In the genomic region with DNA sequence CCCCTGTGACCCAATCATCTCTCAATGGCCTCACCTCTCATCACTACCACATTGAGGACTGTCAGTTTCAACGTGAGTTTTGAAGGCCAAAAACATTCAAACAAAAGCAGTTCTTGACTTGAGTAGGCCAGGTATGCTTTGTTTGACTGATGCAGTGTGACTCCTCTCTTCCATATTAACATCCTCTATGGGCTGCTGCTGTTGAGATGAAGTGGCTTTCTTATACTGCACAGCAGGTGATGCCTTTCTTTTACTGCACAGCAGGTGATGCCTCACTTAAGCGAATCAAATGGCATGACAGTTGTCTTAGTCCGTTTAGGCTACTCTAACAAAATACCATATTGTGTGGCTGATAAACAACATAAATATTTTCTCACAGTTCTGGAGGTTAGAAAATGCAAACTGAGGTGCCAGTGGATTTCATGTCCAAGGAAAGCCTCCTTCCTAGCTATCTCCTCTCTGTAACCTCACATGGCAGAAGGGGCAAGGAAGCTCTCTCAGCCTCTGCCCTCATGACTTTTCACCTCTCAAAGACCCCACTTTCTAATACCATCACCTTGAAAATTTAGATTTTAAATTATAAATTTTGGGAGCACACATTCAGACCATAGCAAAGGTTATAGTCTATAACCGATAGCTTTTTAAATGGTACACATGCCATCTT, we compare ENCODE assay signal across 15 cellular contexts.
DNase-seq lines count a peak whose midpoint lies in the region; ATAC-seq lines count a peak whose summit lies in the region.
"Had no signal": no experiment of that assay in that cellular context is flagged by ENCODE, and none has a peak within 500 bp of the region (broad histone marks: within the 10 kb centered on the region; RNA-seq: fewer than 3 reads in every experiment).

No MANE protein-coding gene starts in this region.

- DNase-seq in DMS53 treated with DMSO at 0.1 percent for 48 hours (lab: John Stamatoyannopoulos, UW; ENCODE audit: unreplicated experiment) (peak; percentile 4), NCI-H748 (lab: John Stamatoyannopoulos, UW; ENCODE audit: unreplicated experiment) (peak; percentile 70), iPS-NIHi11 (ENCODE audit: low spot score) (peak; percentile 26), NCI-H774 (lab: John Stamatoyannopoulos, UW) (no peak)
- DNase-seq: CD8-positive, alpha-beta T cell; DMS 273 treated with DMSO at 0.1 percent for 48 hours; KG1; NCI-H1092; NCI-H2029 treated with DMSO at 0.1 percent for 48 hours; NCI-H345; T1000 had no signal

- H3K36me3 ChIP-seq in HUES64 (ENCODE audit: insufficient read depth, low read length): no peaks in the 10 kb centered on the region

- no peaks in the 10 kb centered on the region for H3K27me3 ChIP-seq in HUES64 (ENCODE audit: insufficient read depth, low read length)

- H3K9me3 ChIP-seq in HUES64 (ENCODE audit: insufficient read depth, low read depth, low read length): no peaks in the 10 kb centered on the region

- no peak overlapping the region for H3K4me3 ChIP-seq in HUES64 (ENCODE audit: low read length)

- peak overlapping the region; percentile 62; the same call in 1 of the 2 replicates for H3K27ac ChIP-seq in HUES64 (ENCODE audit: low read depth, low read length)
- H3K27ac ChIP-seq: HL-60 had no signal

- H3K9ac ChIP-seq in HUES64 (ENCODE audit: low read depth, low read length): no peak overlapping the region

- H3K4me1 ChIP-seq in HUES64 (ENCODE audit: insufficient read depth, low read length): peaks cover 15% of the 10 kb centered on the region

- 10% methylated on average over 3 of the region's 4 CpGs for WGBS in HUES64

- ATAC-seq in GM19395 (IDR thresholded peaks at IDR 0.05; ENCODE audit: unreplicated experiment): no peak
- no peak for ATAC-seq in GM21717 (IDR thresholded peaks at IDR 0.05; ENCODE audit: unreplicated experiment)
- ATAC-seq: CD8-positive, alpha-beta T cell had no signal
